Comparison of ENCODE assay signal across 8 cellular contexts in genomic region chr11:504053-504993, GRCh38. TPM values are rescaled to one million over a fixed set of nuclear protein-coding genes. Genes with fewer than 3 reads are reported as not detected.
DNase-seq lines count a peak whose midpoint lies in the region; ATAC-seq, FAIRE-seq and TF ChIP-seq lines count a peak whose summit lies in the region.

No MANE protein-coding gene starts in this region.

- DNase-seq in AG08396 (ENCODE audit: low spot score) (peak; percentile 76), astrocyte of the cerebellum (ENCODE audit: low read depth) (no peak), kidney (peak; percentile 86), stromal cell of bone marrow (ENCODE audit: low read depth) (peak; percentile 59), activated gamma-delta T cell (lab: John Stamatoyannopoulos, UW) (no peak), foreskin melanocyte (no peak)

- H3K27me3 ChIP-seq in HUES48 (ENCODE audit: control insufficient read depth, insufficient read depth, low read length) = no peaks in the 10 kb centered on the region

- ATAC-seq in GM21515 (IDR thresholded peaks at IDR 0.05; ENCODE audit: unreplicated experiment) = no peak

- H3K4me1 ChIP-seq in HUES48 (ENCODE audit: control insufficient read depth, insufficient read depth, low read length) (peaks cover 8% of the 10 kb centered on the region), kidney (ENCODE audit: control insufficient read depth in 1 of 2, insufficient read depth in 1 of 2, low read depth in 1 of 2, low read length in 2 of 2) (peaks cover 9 to 15% of the 10 kb centered on the region in 2 donors)

- H3K9ac ChIP-seq in HUES48 (ENCODE audit: low read depth, low read length) = no peak overlapping the region
- peak overlapping the region in 1 of 2 donors; percentile 35 for H3K9ac ChIP-seq in kidney (ENCODE audit: low read length in 2 of 2)

- in situ Hi-C loops in astrocyte of the cerebellum (cut with HindIII; ENCODE audit: low sequenced_read_pairs) = no loop called here

- no peaks in the 10 kb centered on the region for H3K9me3 ChIP-seq in HUES48 (ENCODE audit: control insufficient read depth, insufficient read depth, low read length)
- H3K9me3 ChIP-seq in kidney (ENCODE audit: control insufficient read depth in 1 of 2, low read length in 2 of 2) = no peaks in the 10 kb centered on the region

- TF ChIP-seq CTCF in astrocyte of the cerebellum (IDR thresholded peaks at IDR 0.05; ENCODE audit: low read depth, low read length, missing control alignments) (no peak), kidney (IDR thresholded peaks at IDR 0.05; ENCODE audit: borderline replicate concordance, extremely low read depth, insufficient read depth) (no peak)

- H3K4me3 ChIP-seq in HUES48 (ENCODE audit: low read depth, low read length) (peak overlapping the region; percentile 45), astrocyte of the cerebellum (ENCODE audit: low read depth, low read length) (peak overlapping the region; percentile 41), kidney (ENCODE audit: low read length in 2 of 2) (peak overlapping the region; percentile 30 to 43)

- no peak for FAIRE-seq in kidney (lab: Jason Lieb, UNC)

- H3K36me3 ChIP-seq in HUES48 (ENCODE audit: control insufficient read depth, insufficient read depth, low read length) (peaks cover 19% of the 10 kb centered on the region), kidney (ENCODE audit: control insufficient read depth in 1 of 2, insufficient read depth in 2 of 2, low read length in 2 of 2) (peaks cover 4 to 14% of the 10 kb centered on the region in 2 donors)

- intact Hi-C loops in kidney (cut with DNase I) = no loop called here

- H3K27ac ChIP-seq in HUES48 (ENCODE audit: low read depth, low read length) (no peak overlapping the region), kidney (ENCODE audit: low read depth in 2 of 2, low read length in 2 of 2) (peak overlapping the region in 1 of 2 donors; percentile 24)

RNA-seq across cellular contexts. Expression of gene RNH1, which starts 2.7 kb away (rescaled TPM):
- 191 TPM for total RNA-seq in kidney
- polyA plus RNA-seq in kidney (ENCODE audit: insufficient read depth, low read depth, low replicate concordance) = 171 TPM

RNA-seq across cellular contexts. Expression of gene HRAS, which starts 31.1 kb away (rescaled TPM):
- total RNA-seq in kidney = 66.1 TPM
- 100 TPM for polyA plus RNA-seq in kidney (ENCODE audit: insufficient read depth, low read depth, low replicate concordance)

RNA-seq across cellular contexts. Expression of gene LRRC56, which starts 33.0 kb away (rescaled TPM):
- total RNA-seq in kidney = 7.7 TPM
- polyA plus RNA-seq in kidney (ENCODE audit: insufficient read depth, low read depth, low replicate concordance) = 1.2 TPM

RNA-seq across cellular contexts. Expression of gene PTDSS2, which starts 54.2 kb away (rescaled TPM):
- 28.5 TPM for total RNA-seq in kidney
- 37.7 TPM for polyA plus RNA-seq in kidney (ENCODE audit: insufficient read depth, low read depth, low replicate concordance)

RNA-seq across cellular contexts. Expression of gene LMNTD2, which starts 56.2 kb away (rescaled TPM):
- 8.0 TPM for total RNA-seq in kidney
- polyA plus RNA-seq in kidney (ENCODE audit: insufficient read depth, low read depth, low replicate concordance) = 6.2 TPM

Comparison
In these comparisons a context has a peak if more than half of its experiments do, and no peak if none do; other contexts are left out.
1. DNase-seq: peak in AG08396 (single experiment), kidney (single experiment) and stromal cell of bone marrow (single experiment); none in astrocyte of the cerebellum (single experiment), activated gamma-delta T cell (single experiment) and foreskin melanocyte (single experiment).
2. Peak in every context shown above with its lines, with median percentiles within 50 percentile points of each other: H3K4me3 ChIP-seq.